ENCODE assay signal across 17 cellular contexts in the genomic region with DNA sequence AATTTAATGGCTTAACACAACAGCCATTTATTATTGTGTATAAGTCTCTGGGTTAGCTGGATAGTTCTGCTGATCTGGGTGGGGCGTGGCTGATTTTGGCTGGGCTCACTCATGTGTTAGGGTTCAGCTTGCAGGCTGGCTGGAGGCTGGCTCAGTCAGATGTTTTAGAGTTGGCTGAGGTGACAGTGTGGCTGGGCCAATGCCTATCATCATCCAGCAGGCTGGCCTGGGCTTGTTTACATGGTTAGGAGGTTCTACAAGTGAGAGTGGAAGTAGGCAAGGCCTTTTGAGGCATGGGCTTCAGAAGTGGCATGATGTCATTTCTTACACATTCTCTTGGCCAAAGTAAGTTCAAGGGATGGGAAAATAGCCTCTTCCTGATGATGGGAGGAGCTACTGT.
"Had no signal": no experiment of that assay in that cellular context is flagged by ENCODE, and none has a peak within 500 bp of the region (broad histone marks: within the 10 kb centered on the region; RNA-seq: fewer than 3 reads in every experiment).

No MANE protein-coding gene starts in this region.

- H3K9me3 Mint-ChIP-seq: activated naive CD8-positive, alpha-beta T cell treated with anti-CD3 and anti-CD28 coated beads, Interleukin-2, amount 50 U/mL, for 24 hours; activated T-helper 1 cell treated with anti-CD3 and anti-CD28 coated beads, Interleukin-12 subunit alpha, Interleukin-12 subunit beta, Interleukin-2, Interleukin-4 antibody, amounts not matched to agents 30 ng/mL and 10 ng/mL and 1 ng/mL, durations not matched to agents 14 hours and 24 hours and 36 hours; brain; central memory CD8-positive, alpha-beta T cell; naive thymus-derived CD8-positive, alpha-beta T cell; T-cell had no signal

- DNase-seq: activated CD4-positive, alpha-beta T cell treated with anti-CD3 and anti-CD28 coated beads for 1 hour; activated CD4-positive, alpha-beta T cell treated with anti-CD3 and anti-CD28 coated beads, Interleukin-2, amount 50 U/mL, for 1 hour; activated CD8-positive, alpha-beta T cell treated with anti-CD3 and anti-CD28 coated beads, Interleukin-2, amount 10 ng/mL, durations not matched to agents 7 days and 5 days; activated gamma-delta T cell; activated naive CD4-positive, alpha-beta T cell treated with anti-CD3 and anti-CD28 coated beads, Interleukin-2, amount 50 U/mL, for 16 hours; activated naive CD8-positive, alpha-beta T cell treated with anti-CD3 and anti-CD28 coated beads, Interleukin-2, amount 50 U/mL, for 24 hours; foreskin fibroblast; glutamatergic neuron; naive thymus-derived CD8-positive, alpha-beta T cell; retina; stimulated activated CD4-positive, alpha-beta T cell treated with anti-CD3 and anti-CD28 coated beads, Interleukin-4, amount 100 ng/mL, for 24 hours; stimulated activated naive CD4-positive, alpha-beta T cell treated with Interleukin-2 at 50 U/mL for 16 hours; T-cell had no signal

- H3K4me1 Mint-ChIP-seq: activated naive CD8-positive, alpha-beta T cell treated with anti-CD3 and anti-CD28 coated beads, Interleukin-2, amount 50 U/mL, for 24 hours; brain; central memory CD8-positive, alpha-beta T cell; naive thymus-derived CD8-positive, alpha-beta T cell; T-cell had no signal

- H3K27ac Mint-ChIP-seq: activated CD8-positive, alpha-beta T cell treated with anti-CD3 and anti-CD28 coated beads, Interleukin-2, amount 10 ng/mL, durations not matched to agents 7 days and 5 days; activated naive CD8-positive, alpha-beta T cell treated with anti-CD3 and anti-CD28 coated beads, Interleukin-2, amount 50 U/mL, for 24 hours; activated T-helper 1 cell treated with anti-CD3 and anti-CD28 coated beads, Interleukin-12 subunit alpha, Interleukin-12 subunit beta, Interleukin-2, Interleukin-4 antibody, amounts not matched to agents 30 ng/mL and 10 ng/mL and 1 ng/mL, durations not matched to agents 14 hours and 24 hours and 36 hours; brain; naive thymus-derived CD8-positive, alpha-beta T cell; T-cell had no signal

- ATAC-seq: activated CD8-positive, alpha-beta T cell treated with anti-CD3 and anti-CD28 coated beads, Interleukin-2, amount 10 ng/mL, durations not matched to agents 7 days and 5 days; activated naive CD8-positive, alpha-beta T cell treated with anti-CD3 and anti-CD28 coated beads, Interleukin-2, amount 50 U/mL, for 24 hours; naive thymus-derived CD8-positive, alpha-beta T cell; T-cell had no signal

- H3K36me3 Mint-ChIP-seq: brain; naive thymus-derived CD8-positive, alpha-beta T cell; T-cell had no signal

- H3K4me3 ChIP-seq: lung had no signal

- H3K4me3 Mint-ChIP-seq: activated CD8-positive, alpha-beta T cell treated with anti-CD3 and anti-CD28 coated beads, Interleukin-2, amount 10 ng/mL, durations not matched to agents 7 days and 5 days; activated naive CD8-positive, alpha-beta T cell treated with anti-CD3 and anti-CD28 coated beads, Interleukin-2, amount 50 U/mL, for 24 hours; activated T-helper 1 cell treated with anti-CD3 and anti-CD28 coated beads, Interleukin-12 subunit alpha, Interleukin-12 subunit beta, Interleukin-2, Interleukin-4 antibody, amounts not matched to agents 30 ng/mL and 10 ng/mL and 1 ng/mL, durations not matched to agents 14 hours and 24 hours and 36 hours; brain; central memory CD8-positive, alpha-beta T cell; T-cell had no signal
